In the genomic region with DNA sequence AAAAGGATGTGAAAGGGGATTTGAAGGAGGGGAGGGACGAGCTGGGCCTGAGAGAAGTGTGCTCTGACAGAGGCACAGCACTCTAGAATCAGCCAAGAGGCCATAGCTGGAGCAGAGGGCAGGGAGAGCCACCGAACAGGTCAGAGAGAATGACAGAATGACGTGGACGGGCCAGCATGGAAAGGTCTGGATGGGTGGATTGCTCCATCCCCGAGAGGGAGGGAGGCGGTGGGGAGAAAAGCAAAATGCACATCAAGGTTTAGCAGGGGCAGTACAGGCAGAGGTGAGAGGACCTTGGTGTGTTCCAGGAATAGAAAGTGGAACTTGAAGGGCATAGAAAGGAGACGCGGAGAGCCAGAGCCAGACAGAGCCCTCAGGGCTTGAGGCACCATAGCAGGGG, we compare ENCODE assay signal across 9 cellular contexts. TPM values are rescaled to one million over a fixed set of nuclear protein-coding genes. Genes with fewer than 3 reads are reported as not detected.
"Had no signal": no experiment of that assay in that cellular context is flagged by ENCODE, and none has a peak within 500 bp of the region (broad histone marks: within the 10 kb centered on the region; RNA-seq: fewer than 3 reads in every experiment).

No MANE protein-coding gene starts in this region.

- H3K27me3 Mint-ChIP-seq: activated CD4-positive, alpha-beta T cell treated with anti-CD3 and anti-CD28 coated beads, Interleukin-2, amount 10 ng/mL, durations not matched to agents 7 days and 5 days; natural killer cell treated with Interleukin-12 subunit alpha and Interleukin-12 subunit beta and Interleukin-15 and Interleukin-18, amount 100 ng/mL, for 72 hours had no signal

- H3K4me2 ChIP-seq: hepatocyte had no signal

- DNase-seq: activated CD4-positive, alpha-beta T cell treated with anti-CD3 and anti-CD28 coated beads, Interleukin-2, amount 10 ng/mL, durations not matched to agents 7 days and 5 days; activated naive CD4-positive, alpha-beta T cell treated with anti-CD3 and anti-CD28 coated beads for 36 hours; activated T-cell treated with anti-CD3 and anti-CD28 coated beads for 4 hours; stimulated activated CD4-positive, alpha-beta T cell treated with anti-CD3 and anti-CD28 coated beads, Interleukin-12 subunit alpha, Interleukin-12 subunit beta, amount 100 ng/mL, for 4 hours; stimulated activated CD4-positive, alpha-beta T cell treated with anti-CD3 and anti-CD28 coated beads, Interleukin-2, amount 100 ng/mL, for 24 hours had no signal

- H3K4me3 ChIP-seq: hepatocyte had no signal

- H3K9me3 Mint-ChIP-seq: activated CD4-positive, alpha-beta T cell treated with anti-CD3 and anti-CD28 coated beads, Interleukin-2, amount 10 ng/mL, durations not matched to agents 7 days and 5 days; activated naive CD4-positive, alpha-beta T cell treated with anti-CD3 and anti-CD28 coated beads for 36 hours; activated T-helper 2 cell treated with anti-CD3 and anti-CD28 coated beads, Interferon-gamma antibody, Interleukin-2, Interleukin-4, amounts not matched to agents 10 μg/mL and 5 μg/mL and 100 μg/mL, durations not matched to agents 14 hours and 24 hours and 36 hours; natural killer cell treated with Interleukin-12 subunit alpha and Interleukin-12 subunit beta and Interleukin-15 and Interleukin-18, amount 100 ng/mL, for 72 hours had no signal

- H2AFZ ChIP-seq: hepatocyte had no signal

- H3K27ac ChIP-seq: hepatocyte had no signal

- H3K27ac Mint-ChIP-seq: activated CD4-positive, alpha-beta T cell treated with anti-CD3 and anti-CD28 coated beads, Interleukin-2, amount 10 ng/mL, durations not matched to agents 7 days and 5 days; activated naive CD4-positive, alpha-beta T cell treated with anti-CD3 and anti-CD28 coated beads for 36 hours; activated T-helper 2 cell treated with anti-CD3 and anti-CD28 coated beads, Interferon-gamma antibody, Interleukin-2, Interleukin-4, amounts not matched to agents 10 μg/mL and 5 μg/mL and 100 μg/mL, durations not matched to agents 14 hours and 24 hours and 36 hours; natural killer cell treated with Interleukin-12 subunit alpha and Interleukin-12 subunit beta and Interleukin-15 and Interleukin-18, amount 100 ng/mL, for 72 hours had no signal

- H3K4me3 Mint-ChIP-seq: activated CD4-positive, alpha-beta T cell treated with anti-CD3 and anti-CD28 coated beads, Interleukin-2, amount 10 ng/mL, durations not matched to agents 7 days and 5 days; activated naive CD4-positive, alpha-beta T cell treated with anti-CD3 and anti-CD28 coated beads for 36 hours; natural killer cell treated with Interleukin-12 subunit alpha and Interleukin-12 subunit beta and Interleukin-15 and Interleukin-18, amount 100 ng/mL, for 72 hours had no signal

- H3K27me3 ChIP-seq: hepatocyte had no signal

- ATAC-seq: esophagus mucosa; natural killer cell treated with Interleukin-12 subunit alpha and Interleukin-12 subunit beta and Interleukin-15 and Interleukin-18, amount 100 ng/mL, for 72 hours had no signal

RNA-seq across cellular contexts. Expression of a gene that starts 21.9 kb away (rescaled TPM):
- total RNA-seq: activated CD4-positive, alpha-beta T cell treated with anti-CD3 and anti-CD28 coated beads, Interleukin-2, amount 10 ng/mL, durations not matched to agents 7 days and 5 days; activated naive CD4-positive, alpha-beta T cell treated with anti-CD3 and anti-CD28 coated beads for 36 hours; activated T-helper 2 cell treated with anti-CD3 and anti-CD28 coated beads, Interferon-gamma antibody, Interleukin-2, Interleukin-4, amounts not matched to agents 10 μg/mL and 5 μg/mL and 100 μg/mL, durations not matched to agents 14 hours and 24 hours and 36 hours; natural killer cell treated with Interleukin-12 subunit alpha and Interleukin-12 subunit beta and Interleukin-15 and Interleukin-18, amount 100 ng/mL, for 72 hours had no signal
